Comparison of ENCODE assay signal across 20 cellular contexts in genomic region chr19:46852830-46853229, GRCh38.
"Had no signal": no experiment of that assay in that cellular context is flagged by ENCODE, and none has a peak within 500 bp of the region (broad histone marks: within the 10 kb centered on the region; RNA-seq: fewer than 3 reads in every experiment).

No MANE protein-coding gene starts in this region.

- H3K36me3 ChIP-seq: colonic mucosa, esophagus squamous epithelium, gastrocnemius medialis, left ventricle myocardium inferior, lower lobe of right lung had no signal

- DNase-seq: colonic mucosa; cortex of kidney; effector CD8-positive, alpha-beta T cell; effector memory CD8-positive, alpha-beta T cell; endodermal cell; erythroblast; esophagus squamous epithelium; foreskin fibroblast; foreskin melanocyte; gastrocnemius medialis; glutamatergic neuron; heart right ventricle; hippocampal formation; left cardiac atrium; left ventricle myocardium inferior; lower lobe of right lung; mesenchymal stem cell had no signal

- ATAC-seq: effector memory CD8-positive, alpha-beta T cell; esophagus mucosa; gastrocnemius medialis; heart right ventricle; left cardiac atrium; lower lobe of right lung; mucosa of descending colon had no signal

- H3K27me3 ChIP-seq: colonic mucosa, esophagus squamous epithelium, gastrocnemius medialis, heart right ventricle had no signal

- H3K9me3 ChIP-seq: colonic mucosa, esophagus squamous epithelium, gastrocnemius medialis, heart right ventricle, left ventricle myocardium inferior, lower lobe of right lung, mucosa of descending colon had no signal

- H3K27ac ChIP-seq: colonic mucosa, epithelial cell of prostate, esophagus squamous epithelium, gastrocnemius medialis, heart right ventricle, left ventricle myocardium inferior, lower lobe of right lung had no signal

- H3K4me3 ChIP-seq: colonic mucosa, esophagus squamous epithelium, gastrocnemius medialis, heart right ventricle, left ventricle myocardium inferior, lower lobe of right lung, mucosa of descending colon had no signal
